In the genomic region with DNA sequence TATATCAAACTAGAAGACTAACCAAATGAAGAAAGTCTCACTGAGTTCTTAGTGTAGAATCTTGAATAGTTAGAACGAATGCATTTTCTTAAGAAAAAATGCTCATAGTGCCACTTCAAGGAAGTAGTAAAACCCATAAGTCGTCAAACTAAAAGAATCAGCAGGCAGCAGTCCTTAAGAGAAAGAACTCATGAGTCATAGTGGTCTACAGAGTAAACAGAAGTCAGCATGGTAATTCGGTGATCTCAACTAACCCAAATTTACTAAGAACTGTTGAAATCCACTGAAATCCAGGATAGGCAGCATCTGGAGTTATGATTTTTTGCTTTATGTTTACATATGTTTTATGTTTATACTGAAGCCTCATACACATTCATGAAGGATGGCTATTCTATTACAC, we compare ENCODE assay signal across 15 cellular contexts.
DNase-seq lines count a peak whose midpoint lies in the region; ATAC-seq and TF ChIP-seq lines count a peak whose summit lies in the region.
"Had no signal": no experiment of that assay in that cellular context is flagged by ENCODE, and none has a peak within 500 bp of the region (broad histone marks: within the 10 kb centered on the region; RNA-seq: fewer than 3 reads in every experiment).

No MANE protein-coding gene starts in this region.

- in situ Hi-C loops in GM23248 (cut with MboI) (no loop called here), astrocyte of the spinal cord (cut with HindIII; ENCODE audit: low sequenced_read_pairs) (no loop called here)

- H3K4me1 ChIP-seq in GM23248 (ENCODE audit: insufficient read depth) (no peaks in the 10 kb centered on the region), esophagus muscularis mucosa (no peaks in the 10 kb centered on the region), Karpas-422 (ENCODE audit: low read length) (no peaks in the 10 kb centered on the region)
- H3K4me1 ChIP-seq: HAP-1 had no signal

- ATAC-seq in left lobe of liver: no peak
- ATAC-seq: CD8-positive, alpha-beta T cell had no signal

- H3K9ac ChIP-seq in GM23248: no peak overlapping the region
- no peak overlapping the region for H3K9ac ChIP-seq in Karpas-422 (ENCODE audit: low read length)
- H3K9ac ChIP-seq: SK-N-SH had no signal

- H3K27ac ChIP-seq in GM23248: no peak overlapping the region
- H3K27ac ChIP-seq in esophagus muscularis mucosa (replicated peaks in 1 of 4): no peak overlapping the region
- H3K27ac ChIP-seq in Karpas-422 (ENCODE audit: low read length): no peak overlapping the region

- H3K27me3 ChIP-seq in GM23248 (replicated peaks; ENCODE audit: insufficient read depth) (no peaks in the 10 kb centered on the region), esophagus muscularis mucosa (no peaks in the 10 kb centered on the region), Karpas-422 (ENCODE audit: low read length) (no peaks in the 10 kb centered on the region; the same call in 1 of the 2 replicates)

- WGBS in GM23248 (ENCODE audit: low coverage in 1 of 2, low lambda C conversion rate in 2 of 2, missing lambda C conversion rate in 2 of 2), 2 experiments: 11 to 12% methylated on average over 3 of the region's 3 CpGs
- WGBS in esophagus muscularis mucosa: 59% methylated on average over 3 of the region's 3 CpGs

- H4K20me1 ChIP-seq in GM23248 (ENCODE audit: insufficient read depth) (no peaks in the 10 kb centered on the region), Karpas-422 (ENCODE audit: insufficient read depth, low read depth, low read length) (no peaks in the 10 kb centered on the region)

- H3K4me2 ChIP-seq in GM23248 (ENCODE audit: unreplicated experiment) (no peak overlapping the region), Karpas-422 (ENCODE audit: low read depth, low read length, poor library complexity, severe bottlenecking) (no peak overlapping the region)
- H3K4me2 ChIP-seq: SK-N-SH had no signal

- no peak for TF ChIP-seq EP300 in esophagus muscularis mucosa (IDR thresholded peaks at IDR 0.05)

- H3K9me3 ChIP-seq in GM23248 (ENCODE audit: low read depth) (no peaks in the 10 kb centered on the region), esophagus muscularis mucosa (peaks cover 0 to 4% (median 0%) of the 10 kb centered on the region in 4 donors), Karpas-422 (ENCODE audit: low read length) (no peaks in the 10 kb centered on the region)
- H3K9me3 ChIP-seq: HAP-1, SK-N-SH had no signal

- H3K36me3 ChIP-seq in GM23248 (ENCODE audit: low read depth) (no peaks in the 10 kb centered on the region), esophagus muscularis mucosa (no peaks in the 10 kb centered on the region), Karpas-422 (ENCODE audit: insufficient read depth, low read length) (no peaks in the 10 kb centered on the region)
- H3K36me3 ChIP-seq: HAP-1 had no signal

- H3K9me2 ChIP-seq in GM23248 (ENCODE audit: insufficient read depth) (no peaks in the 10 kb centered on the region), Karpas-422 (replicated peaks; ENCODE audit: insufficient read depth, low read length) (no peaks in the 10 kb centered on the region)
- H3K9me2 ChIP-seq: SK-N-SH had no signal

- H3K4me3 ChIP-seq in GM23248 (no peak overlapping the region), astrocyte of the spinal cord (ENCODE audit: low read depth, low read length) (no peak overlapping the region), esophagus muscularis mucosa (no peak overlapping the region), Karpas-422 (ENCODE audit: low read length) (no peak overlapping the region)
- H3K4me3 ChIP-seq: HAP-1 had no signal

- peak; percentile 1 for DNase-seq in GM23248
- DNase-seq in MV-4-11 (lab: John Stamatoyannopoulos, UW): peak; percentile 23
- peak; percentile 21 for DNase-seq in astrocyte of the spinal cord (ENCODE audit: low read depth, low spot score)
- peak; percentile 8 for DNase-seq in renal cortical epithelial cell (ENCODE audit: low read depth)
- DNase-seq in esophagus muscularis mucosa (ENCODE audit: extremely low spot score): no peak
- no peak for DNase-seq in left lobe of liver (ENCODE audit: low spot score)
- DNase-seq in Karpas-422: no peak
- DNase-seq: CD8-positive, alpha-beta T cell; EL; NCI-H1092; NCI-H345; NCI-H526 treated with DMSO at 0.1 percent for 48 hours; Right ventricle myocardium superior; SK-N-SH had no signal

- no peaks in the 10 kb centered on the region for H3K79me2 ChIP-seq in GM23248 (ENCODE audit: insufficient read depth)
- no peaks in the 10 kb centered on the region for H3K79me2 ChIP-seq in Karpas-422 (ENCODE audit: low read length)

- no peak overlapping the region for H2AFZ ChIP-seq in GM23248
- no peak overlapping the region for H2AFZ ChIP-seq in Karpas-422 (ENCODE audit: low read length)

- H3F3A ChIP-seq in GM23248 (ENCODE audit: insufficient read depth): no peaks in the 10 kb centered on the region

- TF ChIP-seq POLR2A in esophagus muscularis mucosa (IDR thresholded peaks at IDR 0.05; ENCODE audit: low read depth): no peak

- TF ChIP-seq CTCF in astrocyte of the spinal cord (IDR thresholded peaks at IDR 0.05; ENCODE audit: low read depth, low read length) (no peak), esophagus muscularis mucosa (IDR thresholded peaks at IDR 0.05) (no peak)

- intact Hi-C loops in esophagus muscularis mucosa (cut with DNase I): no loop called here

Comparison
In these comparisons a context has a peak if more than half of its experiments do, and no peak if none do; other contexts are left out.
1. DNase-seq: peak in GM23248 (single experiment), MV-4-11 (single experiment), astrocyte of the spinal cord (single experiment) and renal cortical epithelial cell (single experiment); none in esophagus muscularis mucosa (single experiment), left lobe of liver (single experiment) and Karpas-422 (single experiment).